In the genomic region with DNA sequence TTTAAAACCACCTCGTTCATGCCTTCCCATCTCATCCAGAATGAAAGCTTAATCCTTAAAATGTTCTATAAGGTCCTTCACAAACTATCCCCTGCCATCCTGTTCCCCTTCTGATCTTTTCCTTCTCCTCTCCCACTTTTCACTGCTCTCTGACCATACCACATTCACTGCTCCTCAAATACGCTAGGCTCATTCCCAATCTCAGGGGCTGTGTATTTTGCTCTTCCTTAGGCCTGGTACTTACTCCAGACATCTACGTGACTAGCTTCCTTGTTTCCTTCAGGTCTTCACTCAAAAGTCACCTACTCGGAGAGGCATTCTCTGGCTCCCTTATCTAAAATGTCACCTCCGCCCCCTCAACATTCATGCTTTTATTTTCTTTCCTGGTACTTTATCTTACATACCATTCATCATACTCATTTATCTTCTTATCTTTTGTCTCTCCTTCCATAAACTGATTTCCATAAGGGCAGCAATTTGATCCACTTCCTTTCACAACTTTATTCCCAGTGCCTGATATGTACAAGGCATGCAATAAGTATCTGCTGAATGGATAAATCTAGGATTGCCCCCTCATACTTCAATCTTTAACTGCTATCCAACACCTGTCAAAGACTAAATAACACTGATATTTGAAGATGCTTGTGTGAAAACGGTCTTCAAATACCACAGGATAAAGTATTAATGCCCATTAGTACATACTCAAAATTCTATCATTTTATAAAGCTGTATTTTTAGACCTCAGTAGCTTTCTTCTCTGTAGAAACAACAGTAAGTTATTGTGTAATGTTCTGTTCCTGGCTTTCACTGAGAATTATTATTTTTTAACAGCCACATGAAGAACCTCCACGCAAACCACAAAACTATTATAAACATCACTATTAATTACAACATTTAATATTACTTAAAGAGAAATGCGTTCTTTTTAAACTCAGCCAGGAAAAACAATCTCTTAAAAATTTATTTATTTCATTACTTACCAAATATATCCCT, we compare ENCODE assay signal across 18 cellular contexts. TPM values are rescaled to one million over a fixed set of nuclear protein-coding genes. Genes with fewer than 3 reads are reported as not detected.
DNase-seq lines count a peak whose midpoint lies in the region; ATAC-seq, FAIRE-seq and TF ChIP-seq lines count a peak whose summit lies in the region.
"Had no signal": no experiment of that assay in that cellular context is flagged by ENCODE, and none has a peak within 500 bp of the region (broad histone marks: within the 10 kb centered on the region; RNA-seq: fewer than 3 reads in every experiment).

No MANE protein-coding gene starts in this region.

- no peak overlapping the region for H3K9ac ChIP-seq in SK-N-SH

- 84% methylated on average over 8 of the region's 8 CpGs for WGBS in SK-N-SH (ENCODE audit: low lambda C conversion rate)

- no peak overlapping the region for H2AFZ ChIP-seq in SK-N-SH (ENCODE audit: low read depth)

- peaks cover 90% of the 10 kb centered on the region for H4K20me1 ChIP-seq in SK-N-SH (ENCODE audit: insufficient read depth)

- no peaks in the 10 kb centered on the region for H3K27me3 Mint-ChIP-seq in chondrocyte (ENCODE audit: low read depth)
- H3K27me3 Mint-ChIP-seq: stimulated activated naive CD8-positive, alpha-beta T cell treated with anti-CD3 and anti-CD28 coated beads, Interleukin-15, Interleukin-2, amounts not matched to agents 100 ng/mL and 50 ng/mL, for 24 hours had no signal

- no peaks in the 10 kb centered on the region for H3K9me3 Mint-ChIP-seq in chondrocyte (ENCODE audit: low read depth)
- H3K9me3 Mint-ChIP-seq: stimulated activated naive CD8-positive, alpha-beta T cell treated with anti-CD3 and anti-CD28 coated beads, Interleukin-15, Interleukin-2, amounts not matched to agents 100 ng/mL and 50 ng/mL, for 24 hours had no signal

- TF ChIP-seq EP300 in SK-N-SH (IDR thresholded peaks at IDR 0.05; ENCODE audit: borderline replicate concordance in 1 of 2, low read depth in 1 of 2, low read length in 1 of 2), result no peak

- H3K4me1 Mint-ChIP-seq in chondrocyte (ENCODE audit: low read depth), result peaks cover 26% of the 10 kb centered on the region

- H3F3A ChIP-seq in SK-N-SH (replicated peaks; ENCODE audit: insufficient read depth), result peaks cover 12% of the 10 kb centered on the region

- peaks cover 3 to 25% of the 10 kb centered on the region in 2 experiments; a peak in 3 of 4 replicates for H3K4me1 ChIP-seq in SK-N-SH (ENCODE audit: control insufficient read depth in 1 of 2, insufficient read depth in 2 of 2, low read depth in 1 of 2, low read length in 1 of 2)

- peaks cover 98% of the 10 kb centered on the region for H3K79me2 ChIP-seq in SK-N-SH (ENCODE audit: insufficient read depth)

- no peaks in the 10 kb centered on the region for H3K9me3 ChIP-seq in SK-N-SH
- H3K9me3 ChIP-seq: upper lobe of left lung had no signal

- H3K27ac ChIP-seq in SK-N-SH (ENCODE audit: low read depth in 2 of 2, low read length in 1 of 2), result peak overlapping the region in 1 of 2 experiments; percentile 5; a peak in 1 of 4 replicates
- H3K27ac ChIP-seq: upper lobe of left lung had no signal

- no peak overlapping the region; the same call in 1 of the 2 replicates for H3K4me2 ChIP-seq in SK-N-SH

- no peaks in the 10 kb centered on the region for H3K9me2 ChIP-seq in SK-N-SH

- peak; percentile 26 for FAIRE-seq in frontal cortex (lab: Jason Lieb, UNC)
- FAIRE-seq in urothelium cell line (lab: Jason Lieb, UNC), result peak; percentile 9

- DNase-seq in SK-N-SH (no peak), amniotic epithelial cell (ENCODE audit: low read depth) (peak; percentile 81), frontal cortex (ENCODE audit: low spot score in 2 of 2) (no peak), urothelium cell line (ENCODE audit: low spot score) (no peak), HPDE6-E6E7 (ENCODE audit: extremely low spot score) (no peak), chondrocyte (ENCODE audit: low spot score) (no peak)
- no peak for DNase-seq in effector CD8-positive, alpha-beta T cell (lab: John Stamatoyannopoulos, UW)
- DNase-seq: ACHN; activated naive CD4-positive, alpha-beta T cell treated with Interleukin-2 at 50 U/mL for 16 hours; activated T-cell treated with anti-CD3 and anti-CD28 coated beads for 4 hours; DMS79; NCI-H1105 treated with DMSO at 0.1 percent for 48 hours; NCI-H2171 treated with DMSO at 0.1 percent for 48 hours; NCI-H774; upper lobe of left lung had no signal

- H3K4me3 Mint-ChIP-seq in chondrocyte (ENCODE audit: unreplicated experiment), result no peak overlapping the region
- H3K4me3 Mint-ChIP-seq: stimulated activated naive CD8-positive, alpha-beta T cell treated with anti-CD3 and anti-CD28 coated beads, Interleukin-15, Interleukin-2, amounts not matched to agents 100 ng/mL and 50 ng/mL, for 24 hours had no signal

- no peak for TF ChIP-seq RAD21 in SK-N-SH (IDR thresholded peaks at IDR 0.05; ENCODE audit: low read length)

- TF ChIP-seq CTCF in SK-N-SH (IDR thresholded peaks at IDR 0.05) (no peak), chondrocyte (IDR thresholded peaks at IDR 0.05) (no peak)

- H3K27me3 ChIP-seq in SK-N-SH (ENCODE audit: insufficient read depth), result no peaks in the 10 kb centered on the region
- H3K27me3 ChIP-seq: upper lobe of left lung had no signal

- no peak for ATAC-seq in SK-N-SH treated with all-trans-retinoic acid at 6 μM for 48 hours
- ATAC-seq: Panc1 had no signal

- H3K36me3 Mint-ChIP-seq in chondrocyte (ENCODE audit: low read depth), result no peaks in the 10 kb centered on the region

- no peak overlapping the region for H3K4me3 ChIP-seq in SK-N-SH (ENCODE audit: low read depth in 2 of 2, low read length in 1 of 2)
- H3K4me3 ChIP-seq: upper lobe of left lung had no signal

- POLR2A ChIA-PET in SK-N-SH (lab: Yijun Ruan, JAX), result no interaction called here

- CTCF ChIA-PET in SK-N-SH (lab: Yijun Ruan, JAX), result interaction anchor here (1.1 kb wide), 1 partner anchor 8 kb away, joined by 3 read pairs; no protein-coding TSS in a partner anchor

- H3K36me3 ChIP-seq in SK-N-SH (replicated peaks in 1 of 2; ENCODE audit: control insufficient read depth in 1 of 2, insufficient read depth in 2 of 2, low read length in 1 of 2), result no peaks in the 10 kb centered on the region
- H3K36me3 ChIP-seq: upper lobe of left lung had no signal

- no peak overlapping the region for H3K27ac Mint-ChIP-seq in chondrocyte (ENCODE audit: unreplicated experiment)
- H3K27ac Mint-ChIP-seq: stimulated activated naive CD8-positive, alpha-beta T cell treated with anti-CD3 and anti-CD28 coated beads, Interleukin-15, Interleukin-2, amounts not matched to agents 100 ng/mL and 50 ng/mL, for 24 hours had no signal

TF ChIP-seq in SK-N-SH treated with all-trans-retinoic acid at 6 μM for 48 hours, 23 proteins besides CTCF, POLR2A, EP300 and RAD21:
- TF ChIP-seq ISL1 (CRISPR knock-in tag; IDR thresholded peaks at IDR 0.05) (peak; percentile 48), ZNF565 (CRISPR knock-in tag; conservative IDR thresholded peaks at IDR 0.05; ENCODE audit: low read depth) (no peak)

TF ChIP-seq in SK-N-SH, 30 proteins besides CTCF, POLR2A, EP300 and RAD21:
- no peak for TF ChIP-seq MAX (IDR thresholded peaks at IDR 0.05; ENCODE audit: low read depth)
- TF ChIP-seq GABPA (IDR thresholded peaks at IDR 0.05; ENCODE audit: low read depth), result no peak
- TF ChIP-seq MXI1 (IDR thresholded peaks at IDR 0.05; ENCODE audit: low read depth, low read length), result no peak
- no peak for TF ChIP-seq RCOR1 (IDR thresholded peaks at IDR 0.05; ENCODE audit: low read length)
- TF ChIP-seq ELF1 (IDR thresholded peaks at IDR 0.05), result no peak
- TF ChIP-seq FOSL2 (IDR thresholded peaks at IDR 0.05; ENCODE audit: borderline replicate concordance, low read depth), result no peak
TF ChIP-seq in SK-N-SH: peak in this region for 0.

RNA-seq across cellular contexts. Expression of gene JMJD1C, which starts 27.0 kb away (rescaled TPM):
- 11.7 and 15.3 TPM in 2 replicates for polyA plus RNA-seq in SK-N-SH (2012; rRNA removed)
- polyA plus RNA-seq in SK-N-SH (2012; cell fraction: cytosol; rRNA removed), result 11.6 and 12.5 TPM in 2 replicates
- 21.6 and 49.9 TPM in 2 replicates for polyA plus RNA-seq in SK-N-SH (2012; cell fraction: nucleus; rRNA removed)
- total RNA-seq in frontal cortex (165 TPM), chondrocyte (72.9 to 81.3 TPM (median 77.0 TPM) in 3 replicates)
